In genomic region chr13:46361535-46361934, GRCh38 we compare ENCODE assay signal across 29 cellular contexts. TPM values are rescaled to one million over a fixed set of nuclear protein-coding genes. Genes with fewer than 3 reads are reported as not detected.
A peak's percentile ranks its signal among the peaks of the same experiment; 100 is the strongest.
DNase-seq lines count a peak whose midpoint lies in the region; ATAC-seq, FAIRE-seq and TF ChIP-seq lines count a peak whose summit lies in the region.
"Had no signal": no experiment of that assay in that cellular context is flagged by ENCODE, and none has a peak within 500 bp of the region (broad histone marks: within the 10 kb centered on the region; RNA-seq: fewer than 3 reads in every experiment).

No MANE protein-coding gene starts in this region.

- H3F3A ChIP-seq in GM23248 (ENCODE audit: insufficient read depth), result peaks cover 16% of the 10 kb centered on the region; the same call in 1 of the 2 replicates

- H3K4me1 Mint-ChIP-seq in mesothelial cell of epicardium, result peaks cover 8% of the 10 kb centered on the region

- H3K4me2 ChIP-seq in GM23248 (ENCODE audit: unreplicated experiment), result no peak overlapping the region
- H3K4me2 ChIP-seq: A549, SK-N-SH had no signal

- in situ Hi-C loops in GM23248 (cut with MboI), result no loop called here

- no peaks in the 10 kb centered on the region for H3K79me2 ChIP-seq in GM23248 (ENCODE audit: insufficient read depth)

- H4K20me1 ChIP-seq in GM23248 (ENCODE audit: insufficient read depth), result no peaks in the 10 kb centered on the region

- DNase-seq in GM23248, result peak; percentile 55
- no peak for DNase-seq in RWPE2 (ENCODE audit: low spot score)
- DNase-seq in choroid plexus epithelial cell (ENCODE audit: low read depth), result peak; percentile 42
- DNase-seq in urothelium cell line (ENCODE audit: low spot score), result peak; percentile 13
- DNase-seq in GM10266 (ENCODE audit: extremely low spot score), result no peak
- no peak for DNase-seq in NCI-H187 treated with DMSO at 0.1 percent for 48 hours (lab: John Stamatoyannopoulos, UW)
- DNase-seq in mesothelial cell of epicardium (ENCODE audit: low spot score in 2 of 2, unreplicated experiment in 2 of 2), result no peak
- DNase-seq: CD8-positive, alpha-beta T cell; DMS 273 treated with DMSO at 0.1 percent for 48 hours; DMS79; EL; GF-D8; KBM-7; MG63; NCI-H1048; NCI-H1417; NCI-H1694; NCI-H2081; NCI-H2227 treated with DMSO at 0.1 percent for 48 hours; NCI-H526 treated with DMSO at 0.1 percent for 48 hours; RPMI8226; SHP77; SK-N-SH; SW 1271 had no signal

- H3K27me3 Mint-ChIP-seq in mesothelial cell of epicardium (ENCODE audit: low read depth), result no peaks in the 10 kb centered on the region
- H3K27me3 Mint-ChIP-seq: B cell had no signal

- H3K4me1 ChIP-seq in GM23248 (ENCODE audit: insufficient read depth) (peaks cover 27% of the 10 kb centered on the region), RWPE2 (ENCODE audit: insufficient read depth, poor library complexity, severe bottlenecking) (peaks cover 14% of the 10 kb centered on the region)

- H3K4me3 ChIP-seq in GM23248 (no peak overlapping the region), RWPE2 (ENCODE audit: severe bottlenecking) (no peak overlapping the region), choroid plexus epithelial cell (ENCODE audit: low read depth, low read length) (no peak overlapping the region)
- H3K4me3 ChIP-seq: A549, MG63 had no signal

- H3K36me3 Mint-ChIP-seq in mesothelial cell of epicardium, result no peaks in the 10 kb centered on the region
- H3K36me3 Mint-ChIP-seq: CD8-positive, alpha-beta T cell had no signal

- no peaks in the 10 kb centered on the region for H3K36me3 ChIP-seq in GM23248 (ENCODE audit: low read depth)
- H3K36me3 ChIP-seq in RWPE2 (ENCODE audit: low read depth), result no peaks in the 10 kb centered on the region
- H3K36me3 ChIP-seq: MG63 had no signal

- H3K9me3 Mint-ChIP-seq in mesothelial cell of epicardium, result no peaks in the 10 kb centered on the region
- H3K9me3 Mint-ChIP-seq: CD8-positive, alpha-beta T cell had no signal

- H3K27ac Mint-ChIP-seq in mesothelial cell of epicardium, result no peak overlapping the region
- H3K27ac Mint-ChIP-seq: B cell; CD8-positive, alpha-beta T cell had no signal

- H3K27ac ChIP-seq in GM23248 (no peak overlapping the region), RWPE2 (ENCODE audit: poor library complexity, severe bottlenecking) (no peak overlapping the region)
- H3K27ac ChIP-seq: A549, C4-2B had no signal

- ATAC-seq in RWPE2 (ENCODE audit: low read depth), result 0 out of 3 replicates have a peak, but pooled peaks have one; percentile 35
- ATAC-seq: A549; CD8-positive, alpha-beta T cell had no signal

- WGBS in GM23248 (ENCODE audit: low coverage in 1 of 2, low lambda C conversion rate in 2 of 2, missing lambda C conversion rate in 2 of 2), 2 experiments, result 41 to 44% methylated on average over 4 of the region's 4 CpGs

- TF ChIP-seq CTCF in RWPE2 (IDR thresholded peaks at IDR 0.05; ENCODE audit: poor library complexity, severe bottlenecking) (no peak), choroid plexus epithelial cell (conservative IDR thresholded peaks at IDR 0.05; ENCODE audit: low read depth, low read length) (no peak), GM10266 (IDR thresholded peaks at IDR 0.05; ENCODE audit: control insufficient read depth, insufficient read depth, low read depth, missing control alignments) (no peak), mesothelial cell of epicardium (IDR thresholded peaks at IDR 0.05; ENCODE audit: unreplicated experiment) (no peak)

- H3K9me3 ChIP-seq in GM23248 (ENCODE audit: low read depth), result no peaks in the 10 kb centered on the region
- H3K9me3 ChIP-seq in RWPE2 (ENCODE audit: severe bottlenecking), result no peaks in the 10 kb centered on the region
- H3K9me3 ChIP-seq: A549, MG63, SK-N-SH had no signal

- no peak overlapping the region for H2AFZ ChIP-seq in GM23248

- H3K4me3 Mint-ChIP-seq in mesothelial cell of epicardium, result no peak overlapping the region
- H3K4me3 Mint-ChIP-seq: B cell; CD8-positive, alpha-beta T cell had no signal

- no peaks in the 10 kb centered on the region for H3K27me3 ChIP-seq in GM23248 (replicated peaks; ENCODE audit: insufficient read depth)
- no peaks in the 10 kb centered on the region for H3K27me3 ChIP-seq in RWPE2 (ENCODE audit: insufficient read depth, poor library complexity, severe bottlenecking)
- H3K27me3 ChIP-seq: MG63 had no signal

- H3K9me2 ChIP-seq in GM23248 (ENCODE audit: insufficient read depth), result no peaks in the 10 kb centered on the region
- H3K9me2 ChIP-seq: SK-N-SH had no signal

- H3K9ac ChIP-seq in GM23248, result no peak overlapping the region
- H3K9ac ChIP-seq: SK-N-SH had no signal

- FAIRE-seq in urothelium cell line (lab: Jason Lieb, UNC), result no peak
- FAIRE-seq: A549, GM12892, GM19239 had no signal

RNA-seq across cellular contexts. Expression of gene RUBCNL, which starts 25.5 kb away (rescaled TPM):
- 2.1 and 2.7 TPM in 2 replicates for total RNA-seq in GM23248 (2014; rRNA removed; shearing (Covaris generic))
- 1.1 and 1.3 TPM in 2 replicates for polyA plus RNA-seq in GM23248 (2016; fragmentation: Nextera tagmentation; extraction: Ambion mirVana)
- 2.4 to 3.2 TPM (median 2.8 TPM) in 3 replicates for total RNA-seq in mesothelial cell of epicardium
- polyA plus RNA-seq: A549 had no signal

Comparison
In these comparisons a context has a peak if more than half of its experiments do, and no peak if none do; other contexts are left out.
1. DNase-seq: peak in GM23248 (single experiment), choroid plexus epithelial cell (single experiment) and urothelium cell line (single experiment); none in RWPE2 (single experiment), GM10266 (single experiment), NCI-H187 treated with DMSO at 0.1 percent for 48 hours (single experiment) and mesothelial cell of epicardium (0 of 2).